ENCODE assay signal across 11 cellular contexts in the genomic region with DNA sequence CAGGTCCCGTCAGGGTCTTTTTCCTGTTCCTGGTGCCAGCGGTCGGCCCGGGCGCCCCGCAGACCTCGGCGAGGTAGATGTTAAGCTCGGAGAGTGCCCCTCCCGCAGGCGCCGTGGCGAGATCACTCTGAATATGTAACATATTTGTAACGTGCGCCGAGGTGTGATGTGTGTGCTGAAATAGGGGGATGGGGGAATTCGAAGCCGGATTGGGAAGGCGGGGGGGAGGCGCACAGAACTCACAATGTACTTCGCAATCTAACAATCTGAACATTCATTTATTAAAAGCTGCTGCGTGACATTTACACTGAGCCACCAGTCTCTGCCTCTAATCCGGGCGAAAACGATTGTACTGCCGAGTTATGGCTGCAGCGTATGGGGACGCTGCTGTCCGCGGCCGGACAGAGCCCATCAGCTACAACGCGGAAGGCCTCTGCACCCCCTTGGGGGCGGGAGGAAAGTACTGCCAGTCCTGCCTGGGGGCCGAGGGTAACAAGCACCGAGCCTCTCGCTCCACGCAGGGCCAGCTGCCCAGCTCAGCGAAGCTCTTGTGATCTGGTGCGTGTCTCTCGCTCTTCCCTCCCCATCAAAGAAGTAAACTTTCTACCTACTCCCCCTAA. TPM values are rescaled to one million over a fixed set of nuclear protein-coding genes. Genes with fewer than 3 reads are reported as not detected.
DNase-seq lines count a peak whose midpoint lies in the region; ATAC-seq and TF ChIP-seq lines count a peak whose summit lies in the region.
"Had no signal": no experiment of that assay in that cellular context is flagged by ENCODE, and none has a peak within 500 bp of the region (broad histone marks: within the 10 kb centered on the region; RNA-seq: fewer than 3 reads in every experiment).

No MANE protein-coding gene starts in this region.

- no peak overlapping the region for H3K9ac ChIP-seq in SK-N-SH

- H3K4me3 ChIP-seq in SK-N-SH (ENCODE audit: low read depth in 2 of 2, low read length in 1 of 2): peak overlapping the region; percentile 9 to 41; a peak in 3 of 4 replicates
- peak overlapping the region; percentile 17 for H3K4me3 ChIP-seq in fibroblast of the aortic adventitia (ENCODE audit: low read depth, low read length)

- no peak for TF ChIP-seq RAD21 in SK-N-SH (IDR thresholded peaks at IDR 0.05; ENCODE audit: low read length)

- CTCF ChIA-PET in SK-N-SH (lab: Yijun Ruan, JAX): interaction anchor here (1.0 to 1.8 kb wide), 5 partner anchors 8 to 441 kb away, joined by 3 to 7 read pairs (median 4); a partner anchor contains a TSS

- H3K9me3 Mint-ChIP-seq in progenitor cell of endocrine pancreas (ENCODE audit: low read depth): no peaks in the 10 kb centered on the region

- TF ChIP-seq CTCF in SK-N-SH (IDR thresholded peaks at IDR 0.05): peak; percentile 11; the same call in 1 of the 2 replicates
- no peak for TF ChIP-seq CTCF in fibroblast of the aortic adventitia (IDR thresholded peaks at IDR 0.05; ENCODE audit: insufficient read depth, low read length)
- no peak for TF ChIP-seq CTCF in progenitor cell of endocrine pancreas (IDR thresholded peaks at IDR 0.05; ENCODE audit: unreplicated experiment)

- DNase-seq in ELF-1 (ENCODE audit: low read depth, low spot score) (peak; percentile 61), SK-N-SH (peak; percentile 57), fibroblast of the aortic adventitia (ENCODE audit: low read depth) (no peak), progenitor cell of endocrine pancreas (ENCODE audit: low spot score, unreplicated experiment) (no peak), amygdala (lab: John Stamatoyannopoulos, UW) (no peak)
- DNase-seq in stimulated activated CD4-positive, alpha-beta T cell treated with anti-CD3 and anti-CD28 coated beads, Interleukin-12 subunit alpha, Interleukin-12 subunit beta, amount 100 ng/mL, for 4 hours: no peak
- DNase-seq: NCI-H1694 had no signal

- H3K36me3 ChIP-seq in SK-N-SH (replicated peaks in 1 of 2; ENCODE audit: control insufficient read depth in 1 of 2, insufficient read depth in 2 of 2, low read length in 1 of 2): no peaks in the 10 kb centered on the region

- no peaks in the 10 kb centered on the region for H3K9me3 ChIP-seq in SK-N-SH

- no peaks in the 10 kb centered on the region for H4K20me1 ChIP-seq in SK-N-SH (ENCODE audit: insufficient read depth)

- peaks cover 23% of the 10 kb centered on the region for H3K4me1 Mint-ChIP-seq in progenitor cell of endocrine pancreas (ENCODE audit: low read depth)

- no peak overlapping the region for H3K27ac ChIP-seq in SK-N-SH (ENCODE audit: low read depth in 2 of 2, low read length in 1 of 2)

- H3K27me3 Mint-ChIP-seq in progenitor cell of endocrine pancreas: peaks cover 98% of the 10 kb centered on the region

- H3K4me2 ChIP-seq in SK-N-SH: peak overlapping the region; percentile 82

- peaks cover 96% of the 10 kb centered on the region for H3K27me3 ChIP-seq in SK-N-SH (ENCODE audit: insufficient read depth)

- H3K27ac Mint-ChIP-seq in progenitor cell of endocrine pancreas: peak overlapping the region; percentile 87

- H3K79me2 ChIP-seq in SK-N-SH (ENCODE audit: insufficient read depth): no peaks in the 10 kb centered on the region

- no peaks in the 10 kb centered on the region for H3K9me2 ChIP-seq in SK-N-SH

- H3K36me3 Mint-ChIP-seq in progenitor cell of endocrine pancreas (ENCODE audit: insufficient read depth): no peaks in the 10 kb centered on the region

- H3K4me3 Mint-ChIP-seq in progenitor cell of endocrine pancreas (ENCODE audit: low read depth): peak overlapping the region; percentile 51

- TF ChIP-seq EP300 in SK-N-SH (IDR thresholded peaks at IDR 0.05; ENCODE audit: borderline replicate concordance in 1 of 2, low read depth in 1 of 2, low read length in 1 of 2): no peak

- H2AFZ ChIP-seq in SK-N-SH (ENCODE audit: low read depth): peak overlapping the region; percentile 64; the same call in 1 of the 2 replicates

- peaks cover 5% of the 10 kb centered on the region for H3F3A ChIP-seq in SK-N-SH (replicated peaks; ENCODE audit: insufficient read depth)

- ATAC-seq in HG02973 (IDR thresholded peaks at IDR 0.05; ENCODE audit: unreplicated experiment) (no peak), GM19351 (IDR thresholded peaks at IDR 0.05; ENCODE audit: unreplicated experiment) (no peak)

- 11% methylated on average over 28 of the region's 41 CpGs for WGBS in SK-N-SH (ENCODE audit: low lambda C conversion rate)

- H3K4me1 ChIP-seq in SK-N-SH (ENCODE audit: control insufficient read depth in 1 of 2, insufficient read depth in 2 of 2, low read depth in 1 of 2, low read length in 1 of 2): peaks cover 3 to 15% of the 10 kb centered on the region in 2 experiments; a peak in 2 of 4 replicates

- POLR2A ChIA-PET in SK-N-SH (lab: Yijun Ruan, JAX): interaction anchor here (1.1 kb wide), 1 partner anchor 126 kb away, joined by 3 read pairs; no protein-coding TSS in a partner anchor

TF ChIP-seq in SK-N-SH, 30 proteins besides CTCF, POLR2A, EP300 and RAD21:
- peak; percentile 79; the same call in 1 of the 2 replicates for TF ChIP-seq EZH2phosphoT487 (IDR thresholded peaks at IDR 0.05; ENCODE audit: borderline replicate concordance, low read depth)
- TF ChIP-seq YY1 (IDR thresholded peaks at IDR 0.05; ENCODE audit: low read depth): no peak
- TF ChIP-seq, protein P1, sequence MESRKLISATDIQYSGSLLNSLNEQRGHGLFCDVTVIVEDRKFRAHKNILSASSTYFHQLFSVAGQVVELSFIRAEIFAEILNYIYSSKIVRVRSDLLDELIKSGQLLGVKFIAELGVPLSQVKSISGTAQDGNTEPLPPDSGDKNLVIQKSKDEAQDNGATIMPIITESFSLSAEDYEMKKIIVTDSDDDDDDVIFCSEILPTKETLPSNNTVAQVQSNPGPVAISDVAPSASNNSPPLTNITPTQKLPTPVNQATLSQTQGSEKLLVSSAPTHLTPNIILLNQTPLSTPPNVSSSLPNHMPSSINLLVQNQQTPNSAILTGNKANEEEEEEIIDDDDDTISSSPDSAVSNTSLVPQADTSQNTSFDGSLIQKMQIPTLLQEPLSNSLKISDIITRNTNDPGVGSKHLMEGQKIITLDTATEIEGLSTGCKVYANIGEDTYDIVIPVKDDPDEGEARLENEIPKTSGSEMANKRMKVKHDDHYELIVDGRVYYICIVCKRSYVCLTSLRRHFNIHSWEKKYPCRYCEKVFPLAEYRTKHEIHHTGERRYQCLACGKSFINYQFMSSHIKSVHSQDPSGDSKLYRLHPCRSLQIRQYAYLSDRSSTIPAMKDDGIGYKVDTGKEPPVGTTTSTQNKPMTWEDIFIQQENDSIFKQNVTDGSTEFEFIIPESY (IDR thresholded peaks at IDR 0.05; ENCODE audit: borderline replicate concordance, low read depth): no peak
- no peak for TF ChIP-seq RFX5 (IDR thresholded peaks at IDR 0.05; ENCODE audit: low read length)

RNA-seq across cellular contexts. Expression of a gene that starts 8.3 kb away (rescaled TPM):
- polyA plus RNA-seq in SK-N-SH (2012; rRNA removed): not detected in 2 replicates
- not detected in 2 replicates for polyA plus RNA-seq in SK-N-SH (2012; cell fraction: cytosol; rRNA removed)
- polyA plus RNA-seq in SK-N-SH (2012; cell fraction: nucleus; rRNA removed): not detected in 2 replicates
- total RNA-seq in fibroblast of the aortic adventitia (ENCODE audit: low replicate concordance): not detected in 2 replicates
- not detected in 2 replicates for total RNA-seq in progenitor cell of endocrine pancreas
- total RNA-seq: left lobe of liver; T-helper 1 cell treated with Interleukin-12 subunit alpha and Interleukin-12 subunit beta and Interleukin-4 antibody, amounts not matched to agents 30 ng/mL and 1 ng/mL, for 36 hours had no signal

Comparison
In these comparisons a context has a peak if more than half of its experiments do, and no peak if none do; other contexts are left out.
1. DNase-seq: peak in ELF-1 (single experiment) and SK-N-SH (single experiment); none in fibroblast of the aortic adventitia (single experiment), progenitor cell of endocrine pancreas (single experiment), stimulated activated CD4-positive, alpha-beta T cell treated with anti-CD3 and anti-CD28 coated beads, Interleukin-12 subunit alpha, Interleukin-12 subunit beta, amount 100 ng/mL, for 4 hours (single experiment) and amygdala (0 of 56).